ENCODE assay signal across 1 cellular context in the genomic region with DNA sequence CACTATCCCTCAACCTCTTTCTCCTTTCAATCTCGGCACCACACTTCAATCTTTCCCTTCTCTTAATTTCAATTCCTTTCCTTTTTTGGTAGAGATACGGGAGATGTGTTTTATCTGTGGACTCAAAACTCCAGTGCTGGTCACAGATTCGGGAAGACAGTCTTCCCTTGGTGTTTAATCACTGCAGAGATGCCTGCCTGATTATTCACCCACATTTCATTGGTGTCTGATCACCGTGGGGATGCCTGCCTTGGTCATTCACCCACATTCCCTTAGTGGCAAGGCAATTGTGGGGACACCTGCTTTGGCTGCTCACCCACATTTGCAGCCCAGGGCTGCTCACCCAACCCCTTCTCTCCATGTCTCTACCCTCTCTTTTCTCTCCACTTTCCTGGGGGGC. TPM values are rescaled to one million over a fixed set of nuclear protein-coding genes. Genes with fewer than 3 reads are reported as not detected.
"Had no signal": no experiment of that assay in that cellular context is flagged by ENCODE, and none has a peak within 500 bp of the region (broad histone marks: within the 10 kb centered on the region; RNA-seq: fewer than 3 reads in every experiment).

No MANE protein-coding gene starts in this region.

RNA-seq across cellular contexts. Expression of gene IFIT2, which starts 16.5 kb away (rescaled TPM):
- total RNA-seq: cardiac muscle cell had no signal
